ENCODE assay signal across 11 cellular contexts in genomic region chr5:150945947-150946346, GRCh38. TPM values are rescaled to one million over a fixed set of nuclear protein-coding genes. Genes with fewer than 3 reads are reported as not detected.
DNase-seq lines count a peak whose midpoint lies in the region; ATAC-seq and TF ChIP-seq lines count a peak whose summit lies in the region.
"Had no signal": no experiment of that assay in that cellular context is flagged by ENCODE, and none has a peak within 500 bp of the region (broad histone marks: within the 10 kb centered on the region; RNA-seq: fewer than 3 reads in every experiment).

No MANE protein-coding gene starts in this region.

- H3K27ac ChIP-seq in parathyroid adenoma, result no peak overlapping the region

- H3K27ac Mint-ChIP-seq in natural killer cell, result no peak overlapping the region
- no peak overlapping the region for H3K27ac Mint-ChIP-seq in natural killer cell treated with Interleukin-12 subunit alpha and Interleukin-12 subunit beta and Interleukin-15 and Interleukin-18, amount 100 ng/mL, for 72 hours
- H3K27ac Mint-ChIP-seq: stimulated activated naive CD8-positive, alpha-beta T cell treated with anti-CD3 and anti-CD28 coated beads, Interleukin-15, Interleukin-2, amounts not matched to agents 100 ng/mL and 50 ng/mL, for 24 hours had no signal

- H3K9ac ChIP-seq in parathyroid adenoma, result no peak overlapping the region

- peaks cover 7% of the 10 kb centered on the region for H3K36me3 ChIP-seq in parathyroid adenoma (ENCODE audit: control insufficient read depth, insufficient read depth, low read length)
- H3K36me3 ChIP-seq: BE2C had no signal

- ATAC-seq in natural killer cell (no peak), left lobe of liver (no peak), HG02840 (IDR thresholded peaks at IDR 0.05; ENCODE audit: low FRiP score, unreplicated experiment) (no peak)
- no peak for ATAC-seq in natural killer cell treated with Interleukin-12 subunit alpha and Interleukin-12 subunit beta and Interleukin-15 and Interleukin-18, amount 100 ng/mL, for 72 hours
- ATAC-seq: activated CD4-positive, CD25-positive, alpha-beta regulatory T cell treated with anti-CD3 and anti-CD28 coated beads, Interleukin-2, amount 50 U/mL, for 24 hours had no signal

- H3K4me1 Mint-ChIP-seq in natural killer cell, result peaks cover 0 to 7% of the 10 kb centered on the region in 2 donors
- H3K4me1 Mint-ChIP-seq in natural killer cell treated with Interleukin-12 subunit alpha and Interleukin-12 subunit beta and Interleukin-15 and Interleukin-18, amount 100 ng/mL, for 72 hours (ENCODE audit: low read depth in 2 of 2), result no peaks in the 10 kb centered on the region

- DNase-seq in natural killer cell, result no peak
- DNase-seq in natural killer cell treated with Interleukin-12 subunit alpha and Interleukin-12 subunit beta and Interleukin-15 and Interleukin-18, amount 100 ng/mL, for 72 hours (ENCODE audit: low spot score), result no peak
- DNase-seq in foreskin fibroblast, result peak; percentile 3 to 29
- DNase-seq in left lobe of liver (ENCODE audit: low spot score), result no peak
- no peak for DNase-seq in SW480 (ENCODE audit: low spot score)
- no peak for DNase-seq in HT-29 (ENCODE audit: low spot score)
- DNase-seq: BE2C had no signal

- H3K4me2 ChIP-seq in parathyroid adenoma (ENCODE audit: low read length), result peak overlapping the region; percentile 97

- no peaks in the 10 kb centered on the region for H3K27me3 ChIP-seq in parathyroid adenoma (ENCODE audit: control insufficient read depth, insufficient read depth, low read length)
- H3K27me3 ChIP-seq: BE2C had no signal

- peak overlapping the region; percentile 25 for H3K4me3 Mint-ChIP-seq in natural killer cell
- no peak overlapping the region for H3K4me3 Mint-ChIP-seq in natural killer cell treated with Interleukin-12 subunit alpha and Interleukin-12 subunit beta and Interleukin-15 and Interleukin-18, amount 100 ng/mL, for 72 hours
- H3K4me3 Mint-ChIP-seq: stimulated activated naive CD8-positive, alpha-beta T cell treated with anti-CD3 and anti-CD28 coated beads, Interleukin-15, Interleukin-2, amounts not matched to agents 100 ng/mL and 50 ng/mL, for 24 hours had no signal

- peaks cover 6% of the 10 kb centered on the region for H3K9me3 ChIP-seq in parathyroid adenoma (ENCODE audit: control insufficient read depth, low read length)
- H3K9me3 ChIP-seq: BE2C had no signal

- H3K79me2 ChIP-seq in parathyroid adenoma, result no peaks in the 10 kb centered on the region

- peak overlapping the region; percentile 44 to 70 for H3K4me3 ChIP-seq in foreskin fibroblast (ENCODE audit: low read depth in 1 of 2, low read length in 2 of 2)
- H3K4me3 ChIP-seq in parathyroid adenoma (ENCODE audit: low read depth, low read length), result peak overlapping the region; percentile 97

- peak overlapping the region; percentile 23 for H2AFZ ChIP-seq in parathyroid adenoma

- TF ChIP-seq CTCF in natural killer cell (IDR thresholded peaks at IDR 0.05) (no peak), foreskin fibroblast (IDR thresholded peaks at IDR 0.05; ENCODE audit: low read depth, low read length) (no peak), parathyroid adenoma (IDR thresholded peaks at IDR 0.05) (no peak)

- no peaks in the 10 kb centered on the region for H3K4me1 ChIP-seq in parathyroid adenoma
- H3K4me1 ChIP-seq: BE2C had no signal

- peaks cover 12 to 14% of the 10 kb centered on the region in 2 donors for H3K27me3 Mint-ChIP-seq in natural killer cell (ENCODE audit: low read depth in 2 of 2)
- H3K27me3 Mint-ChIP-seq in natural killer cell treated with Interleukin-12 subunit alpha and Interleukin-12 subunit beta and Interleukin-15 and Interleukin-18, amount 100 ng/mL, for 72 hours, result peaks cover 19 to 44% of the 10 kb centered on the region in 2 donors

- intact Hi-C loops in natural killer cell (cut with micrococcal nuclease), result no loop called here

- H3K36me3 Mint-ChIP-seq in natural killer cell, result peaks cover 31% of the 10 kb centered on the region
- H3K36me3 Mint-ChIP-seq in natural killer cell treated with Interleukin-12 subunit alpha and Interleukin-12 subunit beta and Interleukin-15 and Interleukin-18, amount 100 ng/mL, for 72 hours, result peaks cover 37% of the 10 kb centered on the region

- peaks cover 11 to 17% of the 10 kb centered on the region in 2 donors for H3K9me3 Mint-ChIP-seq in natural killer cell
- H3K9me3 Mint-ChIP-seq in natural killer cell treated with Interleukin-12 subunit alpha and Interleukin-12 subunit beta and Interleukin-15 and Interleukin-18, amount 100 ng/mL, for 72 hours, result peaks cover 20% of the 10 kb centered on the region

RNA-seq across cellular contexts. Expression of gene ZNF300, which starts 41.2 kb away (rescaled TPM):
- 1 to 10 TPM; 5.8 to 9.9 (median 6.2) TPM for total RNA-seq in natural killer cell
- 1 to 10 TPM; 4.0 to 7.4 TPM for total RNA-seq in natural killer cell treated with Interleukin-12 subunit alpha and Interleukin-12 subunit beta and Interleukin-15 and Interleukin-18, amount 100 ng/mL, for 72 hours
- 0.23 TPM for total RNA-seq in left lobe of liver
- total RNA-seq in HT-29 (2014; rRNA removed; shearing (Covaris generic)), result 0.56 and 0.70 TPM in 2 replicates

Comparison
In these comparisons a context has a peak if more than half of its experiments do, and no peak if none do; other contexts are left out.
1. DNase-seq: peak in foreskin fibroblast (2 of 2); none in natural killer cell (single experiment), natural killer cell treated with Interleukin-12 subunit alpha and Interleukin-12 subunit beta and Interleukin-15 and Interleukin-18, amount 100 ng/mL, for 72 hours (single experiment), left lobe of liver (single experiment), SW480 (single experiment) and HT-29 (single experiment).